Comparison of ENCODE assay signal across 2 cellular contexts in the genomic region with DNA sequence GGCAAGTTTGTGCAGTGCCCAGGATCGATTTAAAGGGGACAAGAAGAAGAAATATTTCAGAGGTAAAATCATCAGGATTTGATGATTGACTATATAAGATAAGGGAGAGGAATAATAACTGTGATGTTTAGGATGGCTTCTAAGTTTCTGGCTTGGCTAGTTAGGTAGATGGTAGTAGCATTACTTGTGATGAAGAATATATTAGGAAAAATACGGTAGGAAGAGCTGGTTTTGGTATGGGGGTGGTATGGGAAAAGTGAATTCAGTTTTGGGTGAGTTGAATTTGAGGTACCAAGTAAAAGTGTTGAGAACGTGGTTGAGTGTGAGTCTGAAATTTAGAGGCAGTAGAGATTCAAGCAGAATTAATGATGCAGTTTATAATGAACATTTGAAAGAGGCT.
TF ChIP-seq lines count a peak whose summit lies in the region.

No MANE protein-coding gene starts in this region.

TF ChIP-seq in HepG2, 621 proteins besides CTCF, POLR2A, EP300 and RAD21:
- TF ChIP-seq, protein P1, sequence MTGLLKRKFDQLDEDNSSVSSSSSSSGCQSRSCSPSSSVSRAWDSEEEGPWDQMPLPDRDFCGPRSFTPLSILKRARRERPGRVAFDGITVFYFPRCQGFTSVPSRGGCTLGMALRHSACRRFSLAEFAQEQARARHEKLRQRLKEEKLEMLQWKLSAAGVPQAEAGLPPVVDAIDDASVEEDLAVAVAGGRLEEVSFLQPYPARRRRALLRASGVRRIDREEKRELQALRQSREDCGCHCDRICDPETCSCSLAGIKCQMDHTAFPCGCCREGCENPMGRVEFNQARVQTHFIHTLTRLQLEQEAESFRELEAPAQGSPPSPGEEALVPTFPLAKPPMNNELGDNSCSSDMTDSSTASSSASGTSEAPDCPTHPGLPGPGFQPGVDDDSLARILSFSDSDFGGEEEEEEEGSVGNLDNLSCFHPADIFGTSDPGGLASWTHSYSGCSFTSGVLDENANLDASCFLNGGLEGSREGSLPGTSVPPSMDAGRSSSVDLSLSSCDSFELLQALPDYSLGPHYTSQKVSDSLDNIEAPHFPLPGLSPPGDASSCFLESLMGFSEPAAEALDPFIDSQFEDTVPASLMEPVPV (CRISPR knock-in tag; IDR thresholded peaks at IDR 0.05), result no peak
- TF ChIP-seq GZF1 (CRISPR knock-in tag; IDR thresholded peaks at IDR 0.05) (peak; percentile 98), YEATS2 (CRISPR knock-in tag; IDR thresholded peaks at IDR 0.05; ENCODE audit: borderline replicate concordance) (no peak), NFYB (CRISPR knock-in tag; IDR thresholded peaks at IDR 0.05) (no peak), PRPF4 (IDR thresholded peaks at IDR 0.05; ENCODE audit: low read depth, low read length, poor library complexity, severe bottlenecking) (no peak)
- TF ChIP-seq, protein P2, sequence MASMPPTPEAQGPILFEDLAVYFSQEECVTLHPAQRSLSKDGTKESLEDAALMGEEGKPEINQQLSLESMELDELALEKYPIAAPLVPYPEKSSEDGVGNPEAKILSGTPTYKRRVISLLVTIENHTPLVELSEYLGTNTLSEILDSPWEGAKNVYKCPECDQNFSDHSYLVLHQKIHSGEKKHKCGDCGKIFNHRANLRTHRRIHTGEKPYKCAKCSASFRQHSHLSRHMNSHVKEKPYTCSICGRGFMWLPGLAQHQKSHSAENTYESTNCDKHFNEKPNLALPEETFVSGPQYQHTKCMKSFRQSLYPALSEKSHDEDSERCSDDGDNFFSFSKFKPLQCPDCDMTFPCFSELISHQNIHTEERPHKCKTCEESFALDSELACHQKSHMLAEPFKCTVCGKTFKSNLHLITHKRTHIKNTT (CRISPR knock-in tag; IDR thresholded peaks at IDR 0.05), result no peak

TF ChIP-seq in HEK293, 187 proteins besides CTCF, POLR2A, EP300 and RAD21 (continued from another document):
- TF ChIP-seq, protein P3, sequence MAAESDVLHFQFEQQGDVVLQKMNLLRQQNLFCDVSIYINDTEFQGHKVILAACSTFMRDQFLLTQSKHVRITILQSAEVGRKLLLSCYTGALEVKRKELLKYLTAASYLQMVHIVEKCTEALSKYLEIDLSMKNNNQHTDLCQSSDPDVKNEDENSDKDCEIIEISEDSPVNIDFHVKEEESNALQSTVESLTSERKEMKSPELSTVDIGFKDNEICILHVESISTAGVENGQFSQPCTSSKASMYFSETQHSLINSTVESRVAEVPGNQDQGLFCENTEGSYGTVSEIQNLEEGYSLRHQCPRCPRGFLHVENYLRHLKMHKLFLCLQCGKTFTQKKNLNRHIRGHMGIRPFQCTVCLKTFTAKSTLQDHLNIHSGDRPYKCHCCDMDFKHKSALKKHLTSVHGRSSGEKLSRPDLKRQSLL (tag by site-specific recombination; IDR thresholded peaks at IDR 0.05), result no peak
- TF ChIP-seq, protein P4, sequence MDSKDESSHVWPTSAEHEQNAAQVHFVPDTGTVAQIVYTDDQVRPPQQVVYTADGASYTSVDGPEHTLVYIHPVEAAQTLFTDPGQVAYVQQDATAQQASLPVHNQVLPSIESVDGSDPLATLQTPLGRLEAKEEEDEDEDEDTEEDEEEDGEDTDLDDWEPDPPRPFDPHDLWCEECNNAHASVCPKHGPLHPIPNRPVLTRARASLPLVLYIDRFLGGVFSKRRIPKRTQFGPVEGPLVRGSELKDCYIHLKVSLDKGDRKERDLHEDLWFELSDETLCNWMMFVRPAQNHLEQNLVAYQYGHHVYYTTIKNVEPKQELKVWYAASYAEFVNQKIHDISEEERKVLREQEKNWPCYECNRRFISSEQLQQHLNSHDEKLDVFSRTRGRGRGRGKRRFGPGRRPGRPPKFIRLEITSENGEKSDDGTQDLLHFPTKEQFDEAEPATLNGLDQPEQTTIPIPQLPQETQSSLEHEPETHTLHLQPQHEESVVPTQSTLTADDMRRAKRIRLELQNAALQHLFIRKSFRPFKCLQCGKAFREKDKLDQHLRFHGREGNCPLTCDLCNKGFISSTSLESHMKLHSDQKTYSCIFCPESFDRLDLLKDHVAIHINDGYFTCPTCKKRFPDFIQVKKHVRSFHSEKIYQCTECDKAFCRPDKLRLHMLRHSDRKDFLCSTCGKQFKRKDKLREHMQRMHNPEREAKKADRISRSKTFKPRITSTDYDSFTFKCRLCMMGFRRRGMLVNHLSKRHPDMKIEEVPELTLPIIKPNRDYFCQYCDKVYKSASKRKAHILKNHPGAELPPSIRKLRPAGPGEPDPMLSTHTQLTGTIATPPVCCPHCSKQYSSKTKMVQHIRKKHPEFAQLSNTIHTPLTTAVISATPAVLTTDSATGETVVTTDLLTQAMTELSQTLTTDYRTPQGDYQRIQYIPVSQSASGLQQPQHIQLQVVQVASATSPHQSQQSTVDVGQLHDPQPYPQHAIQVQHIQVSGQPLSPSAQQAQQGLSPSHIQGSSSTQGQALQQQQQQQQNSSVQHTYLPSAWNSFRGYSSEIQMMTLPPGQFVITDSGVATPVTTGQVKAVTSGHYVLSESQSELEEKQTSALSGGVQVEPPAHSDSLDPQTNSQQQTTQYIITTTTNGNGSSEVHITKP (tag by site-specific recombination; IDR thresholded peaks at IDR 0.05), result peak; percentile 78
